In genomic region chr1:231883382-231883781, GRCh38 we compare ENCODE assay signal across 17 cellular contexts.
A peak's percentile ranks its signal among the peaks of the same experiment; 100 is the strongest.
DNase-seq lines count a peak whose midpoint lies in the region; ATAC-seq and TF ChIP-seq lines count a peak whose summit lies in the region.
"Had no signal": no experiment of that assay in that cellular context is flagged by ENCODE, and none has a peak within 500 bp of the region (broad histone marks: within the 10 kb centered on the region; RNA-seq: fewer than 3 reads in every experiment).

No MANE protein-coding gene starts in this region.

- ATAC-seq in GM19324 (IDR thresholded peaks at IDR 0.05; ENCODE audit: low FRiP score, unreplicated experiment): no peak
- ATAC-seq: psoas muscle had no signal

- no peak overlapping the region for H3K4me2 ChIP-seq in OCI-LY7 (ENCODE audit: low read length)

- H3K79me2 ChIP-seq in OCI-LY7 (ENCODE audit: insufficient read depth, low read depth, low read length): no peaks in the 10 kb centered on the region

- intact Hi-C loops in OCI-LY7 (cut with micrococcal nuclease; ENCODE audit: unreplicated experiment): no loop called here

- no peaks in the 10 kb centered on the region for H3K9me3 ChIP-seq in OCI-LY7 (ENCODE audit: low read length)
- H3K9me3 ChIP-seq: BE2C, colonic mucosa, psoas muscle had no signal

- TF ChIP-seq CTCF in OCI-LY7 (conservative IDR thresholded peaks at IDR 0.05; ENCODE audit: low read length): 0 out of 2 replicates have a peak, but pooled peaks have one; percentile 16

- POLR2A ChIA-PET in OCI-LY7 (lab: Charles Lee): no interaction called here

- no peaks in the 10 kb centered on the region for H3K4me1 ChIP-seq in OCI-LY7 (ENCODE audit: insufficient read depth, low read length, poor library complexity, severe bottlenecking)
- H3K4me1 ChIP-seq: colonic mucosa, psoas muscle had no signal

- DNase-seq in NCI-H1092 treated with DMSO at 0.1 percent for 48 hours (lab: John Stamatoyannopoulos, UW): peak; percentile 37
- no peak for DNase-seq in NCI-H1092 (lab: John Stamatoyannopoulos, UW)
- DNase-seq in H7: peak; percentile 67
- DNase-seq in OCI-LY7 (ENCODE audit: low spot score): no peak
- DNase-seq in iPS-NIHi7 (ENCODE audit: extremely low spot score): peak; percentile 71
- no peak for DNase-seq in putamen (ENCODE audit: low spot score)
- no peak for DNase-seq in stimulated activated naive CD4-positive, alpha-beta T cell treated with Interleukin-2 at 50 U/mL for 16 hours (lab: John Stamatoyannopoulos, UW)
- DNase-seq: activated CD4-positive, CD25-positive, alpha-beta regulatory T cell; activated CD8-positive, alpha-beta memory T cell treated with anti-CD3 and anti-CD28 coated beads for 24 hours; BE2C; colonic mucosa; GM23248; kidney; MV-4-11; NCI-H2107; psoas muscle had no signal

- H3K4me3 ChIP-seq in H7 (ENCODE audit: insufficient read depth, low read depth, low read length) (no peak overlapping the region), OCI-LY7 (ENCODE audit: low read depth, low read length, poor library complexity, severe bottlenecking) (no peak overlapping the region)
- H3K4me3 ChIP-seq: colonic mucosa, GM23248, psoas muscle had no signal

- no peaks in the 10 kb centered on the region; the same call in 1 of the 2 replicates for H3K27me3 ChIP-seq in H7 (ENCODE audit: control insufficient read depth, insufficient read depth, low read length)
- H3K27me3 ChIP-seq: BE2C, colonic mucosa had no signal

- H3K9me2 ChIP-seq in OCI-LY7 (ENCODE audit: insufficient read depth, low read length): no peaks in the 10 kb centered on the region

- CTCF ChIA-PET in OCI-LY7 (lab: Charles Lee; ENCODE audit: unreplicated experiment): no interaction called here

- no TSS peak for BruUV-seq in OCI-LY7 (replicated peaks; lab: Mats Ljungman, UMichigan)

- H2AFZ ChIP-seq in OCI-LY7 (ENCODE audit: low read length): no peak overlapping the region
- H2AFZ ChIP-seq: GM23248 had no signal

- H3K36me3 ChIP-seq in H7 (replicated peaks; ENCODE audit: control insufficient read depth, insufficient read depth, low read length) (no peaks in the 10 kb centered on the region), OCI-LY7 (ENCODE audit: insufficient read depth, low read length) (no peaks in the 10 kb centered on the region)
- H3K36me3 ChIP-seq: BE2C, colonic mucosa had no signal

- no peak overlapping the region for H3K27ac ChIP-seq in OCI-LY7 (ENCODE audit: low read depth, low read length, poor library complexity, severe bottlenecking)
- H3K27ac ChIP-seq: colonic mucosa, GM23248, psoas muscle had no signal

- H4K20me1 ChIP-seq in OCI-LY7 (ENCODE audit: insufficient read depth, low read length): no peaks in the 10 kb centered on the region

Comparison
In these comparisons a context has a peak if more than half of its experiments do, and no peak if none do; other contexts are left out.
1. DNase-seq: peak in NCI-H1092 treated with DMSO at 0.1 percent for 48 hours (single experiment), H7 (single experiment) and iPS-NIHi7 (single experiment); none in NCI-H1092 (single experiment), OCI-LY7 (single experiment), putamen (single experiment) and stimulated activated naive CD4-positive, alpha-beta T cell treated with Interleukin-2 at 50 U/mL for 16 hours (single experiment).